8 cellular contexts compared by ENCODE assay signal in the genomic region with DNA sequence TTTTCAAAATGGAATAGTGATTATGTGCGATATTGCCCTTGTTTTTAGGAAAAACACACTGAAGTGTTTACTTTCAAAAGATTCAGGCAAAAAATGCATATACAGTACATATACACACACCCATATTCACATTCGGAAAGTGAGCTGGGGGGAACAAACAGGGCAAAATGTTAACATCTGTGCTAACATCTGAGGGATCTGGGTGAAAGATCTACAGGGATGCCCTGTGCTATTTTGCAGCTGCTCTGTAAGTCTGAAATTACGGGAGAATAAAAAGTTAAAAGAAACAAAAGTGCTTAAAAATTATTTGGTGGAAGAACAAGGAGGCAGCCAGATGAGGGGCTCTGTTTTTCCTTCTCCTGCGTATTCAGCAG. TPM values are rescaled to one million over a fixed set of nuclear protein-coding genes. Genes with fewer than 3 reads are reported as not detected.
DNase-seq lines count a peak whose midpoint lies in the region; ATAC-seq and TF ChIP-seq lines count a peak whose summit lies in the region.

No MANE protein-coding gene starts in this region.

- H3K9me3 ChIP-seq in cardiac muscle cell (ENCODE audit: low read depth) (no peaks in the 10 kb centered on the region), mucosa of rectum (ENCODE audit: control insufficient read depth in 2 of 2, low read length in 2 of 2) (no peaks in the 10 kb centered on the region), uterus (no peaks in the 10 kb centered on the region)

- TF ChIP-seq POLR2A in uterus (IDR thresholded peaks at IDR 0.05): no peak

- H3K4me3 ChIP-seq in cardiac muscle cell (peak overlapping the region; percentile 70), choroid plexus epithelial cell (ENCODE audit: low read depth, low read length) (peak overlapping the region; percentile 78), mucosa of rectum (ENCODE audit: low read length in 2 of 2) (peak overlapping the region; percentile 81 to 86), uterus (peak overlapping the region; percentile 78 to 90)

- H3K27me3 ChIP-seq in cardiac muscle cell (no peaks in the 10 kb centered on the region), mucosa of rectum (ENCODE audit: control insufficient read depth in 2 of 2, insufficient read depth in 2 of 2, low read length in 2 of 2) (no peaks in the 10 kb centered on the region), uterus (no peaks in the 10 kb centered on the region)

- no peaks in the 10 kb centered on the region for H3K4me1 ChIP-seq in cardiac muscle cell (ENCODE audit: low read depth)
- H3K4me1 ChIP-seq in mucosa of rectum (ENCODE audit: control insufficient read depth in 2 of 2, insufficient read depth in 2 of 2, low read length in 2 of 2): peaks cover 18 to 24% of the 10 kb centered on the region in 2 donors
- peaks cover 9 to 12% of the 10 kb centered on the region in 2 donors for H3K4me1 ChIP-seq in uterus

- DNase-seq in cardiac muscle cell (ENCODE audit: low read depth in 1 of 2, low spot score in 1 of 2) (no peak), left ventricle myocardium superior (no peak), choroid plexus epithelial cell (ENCODE audit: low read depth) (no peak), uterus (no peak), NCI-H446 (lab: John Stamatoyannopoulos, UW) (no peak), NCI-H526 (lab: John Stamatoyannopoulos, UW) (no peak)
- no peak for DNase-seq in activated effector memory CD4-positive, alpha-beta T cell treated with Interleukin-2 at 50 U/mL for 16 hours

- ATAC-seq in left ventricle myocardium superior: no peak

- intact Hi-C loops in left ventricle myocardium superior (cut with micrococcal nuclease) (no loop called here), uterus (cut with DNase I; ENCODE audit: low total_unique reads) (no loop called here)

- H3K27ac ChIP-seq in cardiac muscle cell: no peak overlapping the region
- H3K27ac ChIP-seq in mucosa of rectum (ENCODE audit: low read depth in 2 of 2, low read length in 2 of 2): peak overlapping the region; percentile 94 to 97
- H3K27ac ChIP-seq in uterus: peak overlapping the region; percentile 81 to 99

- peak overlapping the region; percentile 68 to 93 for H3K9ac ChIP-seq in mucosa of rectum (ENCODE audit: low read depth in 1 of 2, low read length in 2 of 2)

- TF ChIP-seq CTCF in cardiac muscle cell (IDR thresholded peaks at IDR 0.05; ENCODE audit: low read depth, low read length) (no peak), choroid plexus epithelial cell (conservative IDR thresholded peaks at IDR 0.05; ENCODE audit: low read depth, low read length) (no peak), uterus (IDR thresholded peaks at IDR 0.05) (no peak)

- H3K36me3 ChIP-seq in cardiac muscle cell (no peaks in the 10 kb centered on the region), mucosa of rectum (ENCODE audit: control insufficient read depth in 2 of 2, insufficient read depth in 2 of 2, low read length in 2 of 2) (peaks cover 17 to 22% of the 10 kb centered on the region in 2 donors), uterus (no peaks in the 10 kb centered on the region)

RNA-seq across cellular contexts. Expression of gene CST3, which starts 0.9 kb away (rescaled TPM):
- total RNA-seq in cardiac muscle cell (256 and 300 TPM in 2 replicates), left ventricle myocardium superior (887 TPM), uterus (1,000 to 10,000 TPM in 1 of 4 donors, 100 to 1,000 TPM in 3; 205 to 1,148 (median 624) TPM)
- 214 and 261 TPM in 2 replicates for polyA plus RNA-seq in cardiac muscle cell

RNA-seq across cellular contexts. Expression of gene CST9, which starts 31.2 kb away (rescaled TPM):
- total RNA-seq in cardiac muscle cell (not detected in 2 replicates), left ventricle myocardium superior (not detected), uterus (not detected)
- not detected in 2 replicates for polyA plus RNA-seq in cardiac muscle cell

RNA-seq across cellular contexts. Expression of gene CST4, which starts 51.9 kb away (rescaled TPM):
- not detected in 2 replicates for total RNA-seq in cardiac muscle cell
- polyA plus RNA-seq in cardiac muscle cell: not detected in 2 replicates
- total RNA-seq in left ventricle myocardium superior: not detected
- total RNA-seq in uterus: not detected
